ENCODE assay signal across 1 cellular context in genomic region chr6:151339369-151339768, GRCh38.
TF ChIP-seq lines count a peak whose summit lies in the region.

No MANE protein-coding gene starts in this region.

TF ChIP-seq in K562, 482 proteins besides CTCF, POLR2A, EP300 and RAD21 (continued from another document):
- TF ChIP-seq ZBTB11 (CRISPR knock-in tag; IDR thresholded peaks at IDR 0.05) (no peak), MTA2 (IDR thresholded peaks at IDR 0.05; ENCODE audit: low read depth) (no peak), CBFA2T2 (conservative IDR thresholded peaks at IDR 0.05) (peak; percentile 64), TCF3 (CRISPR knock-in tag; IDR thresholded peaks at IDR 0.05) (peak; percentile 69), MEIS2 (IDR thresholded peaks at IDR 0.05; ENCODE audit: partially characterized antibody) (peak; percentile 47), ZNF395 (CRISPR knock-in tag; IDR thresholded peaks at IDR 0.05) (no peak), SIX5 (IDR thresholded peaks at IDR 0.05; ENCODE audit: borderline replicate concordance in 1 of 2, insufficient read depth in 1 of 2, low read depth in 1 of 2, low read length in 2 of 2) (no peak), NFIC (IDR thresholded peaks at IDR 0.05) (peak; percentile 46), NCOR1 (IDR thresholded peaks at IDR 0.05) (peak; percentile 41; the same call in 1 of the 2 replicates), ARID1B (IDR thresholded peaks at IDR 0.05) (peak; percentile 60), RFX5 (IDR thresholded peaks at IDR 0.05; ENCODE audit: low read depth, low read length) (no peak), WHSC1 (IDR thresholded peaks at IDR 0.05; ENCODE audit: low read length) (no peak), CBFA2T3 (IDR thresholded peaks at IDR 0.05) (peak; percentile 80), TRIM24 (IDR thresholded peaks at IDR 0.05) (peak in 1 of 2 experiments; percentile 21; a peak in 1 of 4 replicates), FIP1L1 (IDR thresholded peaks at IDR 0.05; ENCODE audit: low read depth, low read length, poor library complexity, severe bottlenecking) (no peak), KDM1A (IDR thresholded peaks at IDR 0.05) (peak; percentile 26 to 31; a peak in 2 of 4 replicates), CBX2 (IDR thresholded peaks at IDR 0.05; ENCODE audit: insufficient read depth, low read length, poor library complexity, severe bottlenecking) (peak; percentile 44)
